1 cellular context compared by ENCODE assay signal in the genomic region with DNA sequence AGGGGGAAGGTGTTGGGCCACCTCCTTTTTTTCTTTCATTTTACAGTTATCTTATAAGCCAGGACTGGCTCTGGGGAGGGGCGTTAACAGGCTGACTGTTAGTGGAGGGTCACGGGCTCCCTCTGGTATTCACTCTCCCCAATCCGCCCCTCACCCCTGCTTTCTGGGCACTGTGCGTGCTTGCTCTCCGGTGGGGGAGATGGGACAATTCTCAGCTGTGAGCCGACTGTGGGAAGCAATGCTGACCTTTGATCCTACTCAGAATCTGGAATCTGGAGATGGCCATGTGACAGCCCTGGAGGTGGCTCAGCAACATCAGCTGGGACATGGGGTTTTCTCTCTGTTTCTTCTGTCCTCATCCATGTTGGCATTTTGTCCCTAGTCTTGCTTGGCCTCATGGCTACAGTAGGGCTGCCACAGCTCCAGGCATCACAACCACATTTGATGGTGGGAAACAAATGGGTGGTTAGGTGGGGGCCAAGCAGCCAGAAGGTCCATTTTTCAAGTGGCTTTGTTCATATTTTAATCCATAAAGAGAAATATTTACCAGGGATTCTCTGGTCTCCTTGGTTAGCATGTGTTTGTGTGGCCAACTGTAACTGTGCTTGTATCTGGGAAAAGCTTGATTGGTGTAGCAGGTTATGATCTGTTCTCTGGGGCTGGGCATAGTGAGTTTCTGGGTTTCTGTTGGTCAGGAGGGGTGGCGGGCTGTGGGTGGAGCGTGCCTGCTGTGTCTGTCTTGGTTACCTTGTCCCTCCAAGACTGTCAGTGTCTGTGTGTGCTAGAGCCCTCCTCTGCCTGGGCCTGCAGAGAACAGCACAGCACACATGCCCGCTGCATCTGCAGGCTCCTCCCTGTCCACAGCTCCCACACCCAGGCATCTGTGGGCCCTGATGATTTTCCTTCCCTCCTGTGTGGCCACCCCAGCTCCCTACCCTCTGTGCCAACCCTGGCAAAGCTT.
TF ChIP-seq lines count a peak whose summit lies in the region.

No MANE protein-coding gene starts in this region.

TF ChIP-seq in HepG2, 621 proteins besides CTCF, POLR2A, EP300 and RAD21 (continued from another document):
- TF ChIP-seq KIAA2018 (CRISPR knock-in tag; IDR thresholded peaks at IDR 0.05; ENCODE audit: borderline replicate concordance), result no peak
- 0 out of 2 replicates have a peak, but pooled peaks have one; percentile 20 for TF ChIP-seq RXRA (CRISPR knock-in tag; IDR thresholded peaks at IDR 0.05)
- TF ChIP-seq NCOA5 (CRISPR knock-in tag; IDR thresholded peaks at IDR 0.05), result no peak
- TF ChIP-seq ZNF879 (CRISPR knock-in tag; IDR thresholded peaks at IDR 0.05), result no peak
- no peak for TF ChIP-seq IKZF1 (IDR thresholded peaks at IDR 0.05)
- TF ChIP-seq, protein P1, sequence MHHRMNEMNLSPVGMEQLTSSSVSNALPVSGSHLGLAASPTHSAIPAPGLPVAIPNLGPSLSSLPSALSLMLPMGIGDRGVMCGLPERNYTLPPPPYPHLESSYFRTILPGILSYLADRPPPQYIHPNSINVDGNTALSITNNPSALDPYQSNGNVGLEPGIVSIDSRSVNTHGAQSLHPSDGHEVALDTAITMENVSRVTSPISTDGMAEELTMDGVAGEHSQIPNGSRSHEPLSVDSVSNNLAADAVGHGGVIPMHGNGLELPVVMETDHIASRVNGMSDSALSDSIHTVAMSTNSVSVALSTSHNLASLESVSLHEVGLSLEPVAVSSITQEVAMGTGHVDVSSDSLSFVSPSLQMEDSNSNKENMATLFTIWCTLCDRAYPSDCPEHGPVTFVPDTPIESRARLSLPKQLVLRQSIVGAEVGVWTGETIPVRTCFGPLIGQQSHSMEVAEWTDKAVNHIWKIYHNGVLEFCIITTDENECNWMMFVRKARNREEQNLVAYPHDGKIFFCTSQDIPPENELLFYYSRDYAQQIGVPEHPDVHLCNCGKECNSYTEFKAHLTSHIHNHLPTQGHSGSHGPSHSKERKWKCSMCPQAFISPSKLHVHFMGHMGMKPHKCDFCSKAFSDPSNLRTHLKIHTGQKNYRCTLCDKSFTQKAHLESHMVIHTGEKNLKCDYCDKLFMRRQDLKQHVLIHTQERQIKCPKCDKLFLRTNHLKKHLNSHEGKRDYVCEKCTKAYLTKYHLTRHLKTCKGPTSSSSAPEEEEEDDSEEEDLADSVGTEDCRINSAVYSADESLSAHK (CRISPR knock-in tag; IDR thresholded peaks at IDR 0.05; ENCODE audit: borderline replicate concordance), result no peak
- TF ChIP-seq TFE3 (CRISPR knock-in tag; IDR thresholded peaks at IDR 0.05), result peak; percentile 44; the same call in 1 of the 2 replicates
- no peak for TF ChIP-seq RERE (CRISPR knock-in tag; IDR thresholded peaks at IDR 0.05; ENCODE audit: low read depth)
- no peak for TF ChIP-seq SNAPC4 (CRISPR knock-in tag; IDR thresholded peaks at IDR 0.05)
- 0 out of 2 replicates have a peak, but pooled peaks have one; percentile 14 for TF ChIP-seq CBX5 (CRISPR knock-in tag; IDR thresholded peaks at IDR 0.05; ENCODE audit: borderline replicate concordance)
- TF ChIP-seq ZSCAN21 (CRISPR knock-in tag; IDR thresholded peaks at IDR 0.05; ENCODE audit: borderline replicate concordance), result no peak
- no peak for TF ChIP-seq NR2F6 (IDR thresholded peaks at IDR 0.05)
- peak; percentile 53 for TF ChIP-seq NR2F6 (CRISPR knock-in tag; IDR thresholded peaks at IDR 0.05)
- TF ChIP-seq ZNF343 (CRISPR knock-in tag; IDR thresholded peaks at IDR 0.05), result no peak
- TF ChIP-seq SCMH1 (CRISPR knock-in tag; IDR thresholded peaks at IDR 0.05; ENCODE audit: borderline replicate concordance), result no peak
- TF ChIP-seq NFYC (CRISPR knock-in tag; IDR thresholded peaks at IDR 0.05), result no peak
